Comparison of ENCODE assay signal across 28 cellular contexts in the genomic region with DNA sequence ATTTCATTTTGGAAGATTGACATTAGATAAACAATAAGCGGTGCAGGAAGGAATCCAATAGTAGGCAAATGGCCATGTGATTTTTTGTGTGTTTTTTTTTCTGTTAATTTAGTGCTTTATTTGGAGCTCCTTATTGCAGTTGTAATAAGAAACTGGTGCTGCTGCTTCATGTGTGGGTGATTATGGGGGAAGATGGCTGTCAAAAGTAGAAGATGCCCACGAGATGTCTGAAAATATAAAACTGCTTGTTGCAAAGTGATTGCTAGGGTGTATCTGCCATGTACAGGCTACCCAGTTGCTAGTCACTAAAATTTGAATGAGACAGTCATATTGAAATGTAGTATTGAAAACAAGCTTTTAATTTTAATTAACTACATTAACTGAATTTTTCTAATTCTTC.
"Had no signal": no experiment of that assay in that cellular context is flagged by ENCODE, and none has a peak within 500 bp of the region (broad histone marks: within the 10 kb centered on the region; RNA-seq: fewer than 3 reads in every experiment).

No MANE protein-coding gene starts in this region.

- H3K9me3 ChIP-seq: pancreas, prostate gland, right lobe of liver, sigmoid colon, stomach, suprapubic skin, testis, thyroid gland, tibial nerve, upper lobe of left lung, vagina had no signal

- H3K27ac Mint-ChIP-seq: naive thymus-derived CD4-positive, alpha-beta T cell; natural killer cell; nephron; neural progenitor cell; stimulated activated effector memory CD8-positive, alpha-beta T cell treated with anti-CD3 and anti-CD28 coated beads, Interleukin-12 subunit alpha, Interleukin-12 subunit beta, amount 100 ng/mL, for 72 hours; stimulated activated naive B cell treated with anti-CD40 and anti-IgM and Interleukin-4, amounts not matched to agents 10 μg/mL and 1 μg/mL and 100 μg/mL, for 72 hours; stimulated activated naive CD8-positive, alpha-beta T cell treated with anti-CD3 and anti-CD28 coated beads, Interleukin-15, Interleukin-2, amounts not matched to agents 100 ng/mL and 50 ng/mL, for 24 hours had no signal

- H3K36me3 Mint-ChIP-seq: neural progenitor cell; stimulated activated effector memory CD8-positive, alpha-beta T cell treated with anti-CD3 and anti-CD28 coated beads, Interleukin-12 subunit alpha, Interleukin-12 subunit beta, amount 100 ng/mL, for 72 hours; stimulated activated naive B cell treated with anti-CD40 and anti-IgM and Interleukin-4, amounts not matched to agents 10 μg/mL and 1 μg/mL and 100 μg/mL, for 72 hours had no signal

- H3K27me3 ChIP-seq: neural progenitor cell, pancreas, right lobe of liver, sigmoid colon, stomach, suprapubic skin, testis, thyroid gland, tibial nerve, upper lobe of left lung, vagina had no signal

- DNase-seq: naive thymus-derived CD4-positive, alpha-beta T cell; natural killer cell; occipital lobe; pancreas; right cardiac atrium; right lobe of liver; sigmoid colon; small intestine; stimulated activated CD4-positive, alpha-beta T cell treated with anti-CD3 and anti-CD28 coated beads, Interleukin-15, amount 100 ng/mL, for 24 hours; stimulated activated CD4-positive, alpha-beta T cell treated with anti-CD3 and anti-CD28 coated beads, Interleukin-2, amount 100 ng/mL, for 24 hours; stimulated activated CD4-positive, alpha-beta T cell treated with anti-CD3 and anti-CD28 coated beads, Interleukin-2, amount 100 ng/mL, for 48 hours; stimulated activated CD4-positive, alpha-beta T cell treated with anti-CD3 and anti-CD28 coated beads, Interleukin-4, amount 100 ng/mL, for 24 hours; stimulated activated naive B cell treated with anti-CD40 and anti-IgM and Interleukin-4, amounts not matched to agents 10 μg/mL and 1 μg/mL and 100 μg/mL, for 72 hours; stimulated activated naive CD4-positive, alpha-beta T cell treated with Interleukin-2 at 50 U/mL for 16 hours; stomach; substantia nigra; testis; thyroid gland; trophoblast cell; upper lobe of left lung had no signal

- H3K27me3 Mint-ChIP-seq: naive thymus-derived CD4-positive, alpha-beta T cell; stimulated activated naive B cell treated with anti-CD40 and anti-IgM and Interleukin-4, amounts not matched to agents 10 μg/mL and 1 μg/mL and 100 μg/mL, for 72 hours; stimulated activated naive CD8-positive, alpha-beta T cell treated with anti-CD3 and anti-CD28 coated beads, Interleukin-15, Interleukin-2, amounts not matched to agents 100 ng/mL and 50 ng/mL, for 24 hours had no signal

- H3K4me1 Mint-ChIP-seq: naive thymus-derived CD4-positive, alpha-beta T cell; natural killer cell; neural progenitor cell; stimulated activated effector memory CD8-positive, alpha-beta T cell treated with anti-CD3 and anti-CD28 coated beads, Interleukin-12 subunit alpha, Interleukin-12 subunit beta, amount 100 ng/mL, for 72 hours; stimulated activated naive B cell treated with anti-CD40 and anti-IgM and Interleukin-4, amounts not matched to agents 10 μg/mL and 1 μg/mL and 100 μg/mL, for 72 hours had no signal

- H3K4me1 ChIP-seq: neural progenitor cell, pancreas, prostate gland, right lobe of liver, sigmoid colon, stomach, suprapubic skin, testis, thyroid gland, tibial nerve, upper lobe of left lung, vagina had no signal

- H3K4me3 ChIP-seq: neural progenitor cell, pancreas, prostate gland, right lobe of liver, sigmoid colon, stomach, suprapubic skin, testis, thyroid gland, tibial nerve, upper lobe of left lung, vagina had no signal

- H3K9me3 Mint-ChIP-seq: nephron, neural progenitor cell had no signal

- H3K27ac ChIP-seq: neural progenitor cell, pancreas, prostate gland, right lobe of liver, sigmoid colon, stomach, suprapubic skin, testis, thyroid gland, tibial nerve, upper lobe of left lung, vagina had no signal

- H3K36me3 ChIP-seq: neural progenitor cell, pancreas, prostate gland, right lobe of liver, sigmoid colon, stomach, suprapubic skin, thyroid gland, tibial nerve, upper lobe of left lung, vagina had no signal

- H3K4me3 Mint-ChIP-seq: naive thymus-derived CD4-positive, alpha-beta T cell; natural killer cell; nephron; neural progenitor cell; stimulated activated effector memory CD8-positive, alpha-beta T cell treated with anti-CD3 and anti-CD28 coated beads, Interleukin-12 subunit alpha, Interleukin-12 subunit beta, amount 100 ng/mL, for 72 hours; stimulated activated naive B cell treated with anti-CD40 and anti-IgM and Interleukin-4, amounts not matched to agents 10 μg/mL and 1 μg/mL and 100 μg/mL, for 72 hours; stimulated activated naive CD8-positive, alpha-beta T cell treated with anti-CD3 and anti-CD28 coated beads, Interleukin-15, Interleukin-2, amounts not matched to agents 100 ng/mL and 50 ng/mL, for 24 hours had no signal
